In the genomic region with DNA sequence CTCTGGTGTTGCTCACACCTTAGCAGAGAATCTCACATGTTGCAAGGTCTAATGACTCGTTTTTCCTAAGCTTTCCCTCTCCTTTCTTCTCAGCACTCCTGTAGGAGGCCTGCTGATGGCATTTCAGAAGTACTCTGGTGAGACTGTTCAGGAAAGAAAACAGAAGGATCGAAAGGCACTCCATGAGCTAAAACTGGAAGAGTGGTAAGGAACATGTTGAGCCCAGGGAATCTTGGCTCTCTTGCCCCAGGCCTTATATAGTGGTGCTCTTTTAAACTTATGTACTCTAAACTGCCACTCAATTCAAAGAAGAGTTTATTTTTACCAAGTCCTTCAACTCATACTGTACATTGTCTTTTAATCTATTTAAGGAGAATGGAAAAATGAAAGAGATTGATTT, we compare ENCODE assay signal across 27 cellular contexts. TPM values are rescaled to one million over a fixed set of nuclear protein-coding genes. Genes with fewer than 3 reads are reported as not detected.
DNase-seq lines count a peak whose midpoint lies in the region; ATAC-seq and TF ChIP-seq lines count a peak whose summit lies in the region.
"Had no signal": no experiment of that assay in that cellular context is flagged by ENCODE, and none has a peak within 500 bp of the region (broad histone marks: within the 10 kb centered on the region; RNA-seq: fewer than 3 reads in every experiment).

No MANE protein-coding gene starts in this region.

- TF ChIP-seq CTCF in gastroesophageal sphincter (IDR thresholded peaks at IDR 0.05) (no peak), left lung (IDR thresholded peaks at IDR 0.05) (no peak), stomach (IDR thresholded peaks at IDR 0.05) (no peak)
- no peak for TF ChIP-seq CTCF in activated CD8-positive, alpha-beta T cell treated with anti-CD3 and anti-CD28 coated beads for 36 hours (IDR thresholded peaks at IDR 0.05)

- H3K27me3 Mint-ChIP-seq in activated CD8-positive, alpha-beta T cell treated with anti-CD3 and anti-CD28 coated beads for 36 hours, result no peaks in the 10 kb centered on the region
- H3K27me3 Mint-ChIP-seq: CD4-positive, CD25-positive, alpha-beta regulatory T cell; IgD-negative memory B cell had no signal

- H3K4me3 ChIP-seq in gastroesophageal sphincter (no peak overlapping the region), left lung (no peak overlapping the region), stomach (no peak overlapping the region)
- H3K4me3 ChIP-seq: BLaER1, PC-9 had no signal

- no peak overlapping the region for H3K27ac Mint-ChIP-seq in activated CD8-positive, alpha-beta T cell treated with anti-CD3 and anti-CD28 coated beads for 36 hours
- H3K27ac Mint-ChIP-seq: CD4-positive, CD25-positive, alpha-beta regulatory T cell had no signal

- no peaks in the 10 kb centered on the region for H3K9me3 Mint-ChIP-seq in activated CD8-positive, alpha-beta T cell treated with anti-CD3 and anti-CD28 coated beads for 36 hours

- peaks cover 17% of the 10 kb centered on the region for H3K4me1 Mint-ChIP-seq in activated CD8-positive, alpha-beta T cell treated with anti-CD3 and anti-CD28 coated beads for 36 hours (ENCODE audit: low read depth)

- TF ChIP-seq POLR2A in gastroesophageal sphincter (IDR thresholded peaks at IDR 0.05) (no peak), stomach (IDR thresholded peaks at IDR 0.05) (no peak)

- WGBS in gastroesophageal sphincter (ENCODE audit: low coverage in 1 of 2), 2 donors, result 28 to 33% methylated on average over 1 to 2 of the region's 2 CpGs
- WGBS in stomach, 5 donors, result 72 to 92% (median 81%) methylated on average over 2 of the region's 2 CpGs

- TF ChIP-seq EP300 in gastroesophageal sphincter (IDR thresholded peaks at IDR 0.05), result no peak
- peak; percentile 50 for TF ChIP-seq EP300 in stomach (IDR thresholded peaks at IDR 0.05)

- peak; percentile 76 for ATAC-seq in gastroesophageal sphincter
- peak; percentile 84 to 93 for ATAC-seq in left cardiac atrium
- ATAC-seq in left lung, result peak; percentile 93
- ATAC-seq in activated CD8-positive, alpha-beta T cell treated with anti-CD3 and anti-CD28 coated beads for 36 hours, result no peak
- ATAC-seq in HG03521 (IDR thresholded peaks at IDR 0.05; ENCODE audit: unreplicated experiment), result no peak
- ATAC-seq: HCT116 had no signal

- H3K36me3 ChIP-seq in gastroesophageal sphincter (peaks cover 4 to 96% of the 10 kb centered on the region in 2 donors), left lung (peaks cover 0 to 95% of the 10 kb centered on the region in 2 donors), stomach (peaks cover 46 to 100% (median 98%) of the 10 kb centered on the region in 4 donors)

- peaks cover 81% of the 10 kb centered on the region for H3K36me3 Mint-ChIP-seq in activated CD8-positive, alpha-beta T cell treated with anti-CD3 and anti-CD28 coated beads for 36 hours (ENCODE audit: low read depth)

- CTCF ChIA-PET in activated CD8-positive, alpha-beta T cell treated with anti-CD3 and anti-CD28 coated beads for 36 hours (lab: Charles Lee), result interaction anchor here (1.4 kb wide), 2 partner anchors 53 to 164 kb away, joined by 3 to 5 read pairs; no protein-coding TSS in a partner anchor

- POLR2A ChIA-PET in activated CD8-positive, alpha-beta T cell treated with anti-CD3 and anti-CD28 coated beads for 36 hours (lab: Charles Lee), result interaction anchor here (0.9 kb wide), 1 partner anchor 47 kb away, joined by 4 read pairs; no protein-coding TSS in a partner anchor

- intact Hi-C loops in left cardiac atrium (cut with DNase I) (no loop called here), left lung (cut with DNase I) (no loop called here), stomach (cut with DNase I; ENCODE audit: low total_unique reads) (no loop called here)
- intact Hi-C loops in activated CD8-positive, alpha-beta T cell treated with anti-CD3 and anti-CD28 coated beads for 36 hours (cut with micrococcal nuclease), result no loop called here

- no peak overlapping the region for H3K4me3 Mint-ChIP-seq in activated CD8-positive, alpha-beta T cell treated with anti-CD3 and anti-CD28 coated beads for 36 hours
- H3K4me3 Mint-ChIP-seq: IgD-negative memory B cell had no signal

- peaks cover 0 to 4% (median 0%) of the 10 kb centered on the region in 3 donors for H3K9me3 ChIP-seq in gastroesophageal sphincter
- H3K9me3 ChIP-seq in left lung, result no peaks in the 10 kb centered on the region
- H3K9me3 ChIP-seq in stomach, result no peaks in the 10 kb centered on the region

- H3K27ac ChIP-seq in gastroesophageal sphincter, result peak overlapping the region; percentile 29 to 80 (median 70)
- peak overlapping the region in 1 of 2 donors; percentile 29 for H3K27ac ChIP-seq in left lung
- H3K27ac ChIP-seq in stomach, result peak overlapping the region in 3 of 5 donors; percentile 8 to 55 (median 16)
- H3K27ac ChIP-seq: BLaER1, HL-60, KMS-11, PC-9 had no signal

- H3K27me3 ChIP-seq in gastroesophageal sphincter (no peaks in the 10 kb centered on the region), left lung (no peaks in the 10 kb centered on the region), stomach (no peaks in the 10 kb centered on the region)
- H3K27me3 ChIP-seq: BLaER1 had no signal

- DNase-seq in left cardiac atrium, result no peak
- no peak for DNase-seq in left lung
- DNase-seq in stomach, result no peak
- DNase-seq in activated CD8-positive, alpha-beta T cell treated with anti-CD3 and anti-CD28 coated beads for 36 hours, result no peak
- DNase-seq in MV-4-11 (lab: John Stamatoyannopoulos, UW), result no peak
- DNase-seq: CD4-positive, CD25-positive, alpha-beta regulatory T cell; MM.1S; NCI-H1048; NCI-H1417; NCI-H1694; NCI-H2029 treated with DMSO at 0.1 percent for 48 hours; NCI-H446 treated with DMSO at 0.1 percent for 48 hours; NCI-H526; NCI-H82; NK-92 treated with Interleukin-12 subunit alpha and Interleukin-12 subunit beta, amount 100 ng/mL, for 24 hours; PC-9; SHP77 had no signal

- H3K4me1 ChIP-seq in gastroesophageal sphincter (peaks cover 0 to 24% (median 0%) of the 10 kb centered on the region in 3 donors), left lung (no peaks in the 10 kb centered on the region), stomach (no peaks in the 10 kb centered on the region)
- H3K4me1 ChIP-seq: BLaER1 had no signal

RNA-seq across cellular contexts. Expression of a gene that starts 18.8 kb away (rescaled TPM):
- 10 to 100 TPM; 43.9 to 65.7 (median 52.2) TPM for total RNA-seq in gastroesophageal sphincter
- 100 to 1,000 TPM; 190 to 200 TPM for total RNA-seq in left cardiac atrium
- 100 to 1,000 TPM; 107 to 113 TPM for total RNA-seq in left lung
- 100 to 1,000 TPM in 1 of 5 donors, 10 to 100 TPM in 4; 26.3 to 165 (median 75.8) TPM for total RNA-seq in stomach
- polyA plus RNA-seq in stomach, result 10 to 100 TPM; 55.5 to 66.6 (median 62.6) TPM
- total RNA-seq in activated CD8-positive, alpha-beta T cell treated with anti-CD3 and anti-CD28 coated beads for 36 hours, result 100 to 1,000 TPM; 105 TPM

RNA-seq across cellular contexts. Expression of a gene that starts 42.3 kb away (rescaled TPM):
- total RNA-seq in gastroesophageal sphincter, result under 1 TPM in 1 of 4 donors, not detected in 3; 0.58 TPM
- under 1 TPM; 0.10 to 0.21 TPM for total RNA-seq in left cardiac atrium
- total RNA-seq in left lung, result 1 to 10 TPM; 3.7 to 5.4 TPM
- total RNA-seq in stomach, result 1 to 10 TPM in 2 of 5 donors, under 1 TPM in 2, not detected in 1; 0.14 to 9.9 (median 1.4) TPM
- polyA plus RNA-seq in stomach, result under 1 TPM in 2 of 3 donors, not detected in 1; 0.19 to 0.25 TPM
- 10 to 100 TPM in 1 of 2 experiments, 1 to 10 TPM in 1; 7.1 to 10.2 TPM for total RNA-seq in activated CD8-positive, alpha-beta T cell treated with anti-CD3 and anti-CD28 coated beads for 36 hours
- total RNA-seq: H4, PC-9, RPMI7951 had no signal
- polyA plus RNA-seq: AG04450 had no signal

RNA-seq across cellular contexts. Expression of a gene that starts 48.3 kb away (rescaled TPM):
- total RNA-seq in gastroesophageal sphincter, result 10 to 100 TPM in 2 of 4 donors, 1 to 10 TPM in 2; 8.8 to 13.4 (median 10.3) TPM
- 10 to 100 TPM in 1 of 2 donors, 1 to 10 TPM in 1; 6.7 to 15.6 TPM for total RNA-seq in left cardiac atrium
- total RNA-seq in left lung, result 10 to 100 TPM; 15.3 to 21.7 TPM
- 10 to 100 TPM; 15.2 to 42.3 (median 29.0) TPM for total RNA-seq in stomach
- 1 to 10 TPM; 2.3 to 6.3 (median 3.2) TPM for polyA plus RNA-seq in stomach
- total RNA-seq in activated CD8-positive, alpha-beta T cell treated with anti-CD3 and anti-CD28 coated beads for 36 hours, result 10 to 100 TPM; 16.0 to 16.8 TPM

RNA-seq across cellular contexts. Expression of a gene that starts 53.7 kb away (rescaled TPM):
- total RNA-seq in gastroesophageal sphincter (10 to 100 TPM; 21.4 to 29.6 (median 25.9) TPM), left cardiac atrium (10 to 100 TPM; 27.0 to 40.5 TPM), left lung (10 to 100 TPM; 56.6 to 65.0 TPM), stomach (10 to 100 TPM; 22.2 to 59.7 (median 48.4) TPM)
- polyA plus RNA-seq in stomach, result 1 to 10 TPM; 4.7 to 5.3 (median 4.9) TPM
- 10 to 100 TPM; 26.0 to 30.7 TPM for total RNA-seq in activated CD8-positive, alpha-beta T cell treated with anti-CD3 and anti-CD28 coated beads for 36 hours

Comparison
In these comparisons a context has a peak if more than half of its experiments do, and no peak if none do; other contexts are left out.
1. ATAC-seq: peak in gastroesophageal sphincter (single experiment), left cardiac atrium (2 of 2) and left lung (single experiment); none in activated CD8-positive, alpha-beta T cell treated with anti-CD3 and anti-CD28 coated beads for 36 hours (single experiment) and HG03521 (single experiment).